ENCODE assay signal across 1 cellular context in the genomic region with DNA sequence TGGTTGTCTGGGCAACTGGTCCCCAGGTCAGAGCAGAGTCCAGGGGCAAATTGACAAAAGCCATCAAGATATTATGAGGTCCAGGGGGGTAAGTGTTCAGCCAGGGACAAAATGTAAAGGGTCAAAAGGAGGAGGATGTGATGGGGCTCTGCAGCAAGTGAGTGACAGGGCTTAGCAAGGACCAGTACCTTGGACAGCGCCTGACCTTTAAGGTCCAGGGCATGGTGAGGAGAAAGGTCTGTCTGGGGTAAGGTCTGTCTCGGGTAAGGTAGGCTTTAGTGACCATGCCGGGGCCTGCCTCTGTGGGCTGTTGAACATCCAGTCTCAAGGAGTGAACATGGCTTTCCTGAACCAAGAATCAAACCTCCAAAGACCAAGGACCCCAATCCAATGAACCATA.
TF ChIP-seq lines count a peak whose summit lies in the region.

No MANE protein-coding gene starts in this region.

TF ChIP-seq in K562, 482 proteins besides CTCF, POLR2A, EP300 and RAD21 (continues in another document):
- TF ChIP-seq, protein P1, sequence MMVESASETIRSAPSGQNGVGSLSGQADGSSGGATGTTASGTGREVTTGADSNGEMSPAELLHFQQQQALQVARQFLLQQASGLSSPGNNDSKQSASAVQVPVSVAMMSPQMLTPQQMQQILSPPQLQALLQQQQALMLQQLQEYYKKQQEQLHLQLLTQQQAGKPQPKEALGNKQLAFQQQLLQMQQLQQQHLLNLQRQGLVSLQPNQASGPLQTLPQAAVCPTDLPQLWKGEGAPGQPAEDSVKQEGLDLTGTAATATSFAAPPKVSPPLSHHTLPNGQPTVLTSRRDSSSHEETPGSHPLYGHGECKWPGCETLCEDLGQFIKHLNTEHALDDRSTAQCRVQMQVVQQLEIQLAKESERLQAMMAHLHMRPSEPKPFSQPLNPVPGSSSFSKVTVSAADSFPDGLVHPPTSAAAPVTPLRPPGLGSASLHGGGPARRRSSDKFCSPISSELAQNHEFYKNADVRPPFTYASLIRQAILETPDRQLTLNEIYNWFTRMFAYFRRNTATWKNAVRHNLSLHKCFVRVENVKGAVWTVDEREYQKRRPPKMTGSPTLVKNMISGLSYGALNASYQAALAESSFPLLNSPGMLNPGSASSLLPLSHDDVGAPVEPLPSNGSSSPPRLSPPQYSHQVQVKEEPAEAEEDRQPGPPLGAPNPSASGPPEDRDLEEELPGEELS (CRISPR knock-in tag; IDR thresholded peaks at IDR 0.05; ENCODE audit: borderline replicate concordance) = 0 out of 2 replicates have a peak, but pooled peaks have one; percentile 48
- TF ChIP-seq PHF8 (IDR thresholded peaks at IDR 0.05; ENCODE audit: borderline replicate concordance, low read length) = no peak
- no peak for TF ChIP-seq SMARCE1 (IDR thresholded peaks at IDR 0.05)
- peak; percentile 59; the same call in 1 of the 2 replicates for TF ChIP-seq ZNF766 (CRISPR knock-in tag; conservative IDR thresholded peaks at IDR 0.05)
- no peak for TF ChIP-seq HNRNPK (IDR thresholded peaks at IDR 0.05; ENCODE audit: low read depth, low read length, poor library complexity, severe bottlenecking)
- no peak for TF ChIP-seq HOMEZ (CRISPR knock-in tag; IDR thresholded peaks at IDR 0.05)
- no peak for TF ChIP-seq KLF16 (IDR thresholded peaks at IDR 0.05)
- TF ChIP-seq EZH2 (IDR thresholded peaks at IDR 0.05; ENCODE audit: borderline replicate concordance, low read depth, low read length) = no peak
- TF ChIP-seq JUNB (CRISPR knock-in tag; conservative IDR thresholded peaks at IDR 0.05) = no peak
- TF ChIP-seq, protein P2, sequence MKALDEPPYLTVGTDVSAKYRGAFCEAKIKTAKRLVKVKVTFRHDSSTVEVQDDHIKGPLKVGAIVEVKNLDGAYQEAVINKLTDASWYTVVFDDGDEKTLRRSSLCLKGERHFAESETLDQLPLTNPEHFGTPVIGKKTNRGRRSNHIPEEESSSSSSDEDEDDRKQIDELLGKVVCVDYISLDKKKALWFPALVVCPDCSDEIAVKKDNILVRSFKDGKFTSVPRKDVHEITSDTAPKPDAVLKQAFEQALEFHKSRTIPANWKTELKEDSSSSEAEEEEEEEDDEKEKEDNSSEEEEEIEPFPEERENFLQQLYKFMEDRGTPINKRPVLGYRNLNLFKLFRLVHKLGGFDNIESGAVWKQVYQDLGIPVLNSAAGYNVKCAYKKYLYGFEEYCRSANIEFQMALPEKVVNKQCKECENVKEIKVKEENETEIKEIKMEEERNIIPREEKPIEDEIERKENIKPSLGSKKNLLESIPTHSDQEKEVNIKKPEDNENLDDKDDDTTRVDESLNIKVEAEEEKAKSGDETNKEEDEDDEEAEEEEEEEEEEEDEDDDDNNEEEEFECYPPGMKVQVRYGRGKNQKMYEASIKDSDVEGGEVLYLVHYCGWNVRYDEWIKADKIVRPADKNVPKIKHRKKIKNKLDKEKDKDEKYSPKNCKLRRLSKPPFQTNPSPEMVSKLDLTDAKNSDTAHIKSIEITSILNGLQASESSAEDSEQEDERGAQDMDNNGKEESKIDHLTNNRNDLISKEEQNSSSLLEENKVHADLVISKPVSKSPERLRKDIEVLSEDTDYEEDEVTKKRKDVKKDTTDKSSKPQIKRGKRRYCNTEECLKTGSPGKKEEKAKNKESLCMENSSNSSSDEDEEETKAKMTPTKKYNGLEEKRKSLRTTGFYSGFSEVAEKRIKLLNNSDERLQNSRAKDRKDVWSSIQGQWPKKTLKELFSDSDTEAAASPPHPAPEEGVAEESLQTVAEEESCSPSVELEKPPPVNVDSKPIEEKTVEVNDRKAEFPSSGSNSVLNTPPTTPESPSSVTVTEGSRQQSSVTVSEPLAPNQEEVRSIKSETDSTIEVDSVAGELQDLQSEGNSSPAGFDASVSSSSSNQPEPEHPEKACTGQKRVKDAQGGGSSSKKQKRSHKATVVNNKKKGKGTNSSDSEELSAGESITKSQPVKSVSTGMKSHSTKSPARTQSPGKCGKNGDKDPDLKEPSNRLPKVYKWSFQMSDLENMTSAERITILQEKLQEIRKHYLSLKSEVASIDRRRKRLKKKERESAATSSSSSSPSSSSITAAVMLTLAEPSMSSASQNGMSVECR (CRISPR knock-in tag; IDR thresholded peaks at IDR 0.05) = 0 out of 2 replicates have a peak, but pooled peaks have one; percentile 35
- TF ChIP-seq TAL1 (IDR thresholded peaks at IDR 0.05) = no peak
- TF ChIP-seq, protein P3, sequence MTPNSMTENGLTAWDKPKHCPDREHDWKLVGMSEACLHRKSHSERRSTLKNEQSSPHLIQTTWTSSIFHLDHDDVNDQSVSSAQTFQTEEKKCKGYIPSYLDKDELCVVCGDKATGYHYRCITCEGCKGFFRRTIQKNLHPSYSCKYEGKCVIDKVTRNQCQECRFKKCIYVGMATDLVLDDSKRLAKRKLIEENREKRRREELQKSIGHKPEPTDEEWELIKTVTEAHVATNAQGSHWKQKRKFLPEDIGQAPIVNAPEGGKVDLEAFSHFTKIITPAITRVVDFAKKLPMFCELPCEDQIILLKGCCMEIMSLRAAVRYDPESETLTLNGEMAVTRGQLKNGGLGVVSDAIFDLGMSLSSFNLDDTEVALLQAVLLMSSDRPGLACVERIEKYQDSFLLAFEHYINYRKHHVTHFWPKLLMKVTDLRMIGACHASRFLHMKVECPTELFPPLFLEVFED (CRISPR knock-in tag; conservative IDR thresholded peaks at IDR 0.05) = no peak
- no peak for TF ChIP-seq HMG20B (CRISPR knock-in tag; IDR thresholded peaks at IDR 0.05)
- peak; percentile 77; the same call in 1 of the 2 replicates for TF ChIP-seq ZNF232 (CRISPR knock-in tag; IDR thresholded peaks at IDR 0.05)
- no peak for TF ChIP-seq ZNF518B (CRISPR knock-in tag; IDR thresholded peaks at IDR 0.05)
- no peak for TF ChIP-seq ZNF583 (CRISPR knock-in tag; IDR thresholded peaks at IDR 0.05)
- no peak for TF ChIP-seq TGIF2 (CRISPR knock-in tag; IDR thresholded peaks at IDR 0.05)
- TF ChIP-seq TCFL5 (CRISPR knock-in tag; conservative IDR thresholded peaks at IDR 0.05) = no peak
- TF ChIP-seq ETV6 (IDR thresholded peaks at IDR 0.05; ENCODE audit: borderline replicate concordance in 1 of 2, low read depth in 2 of 2, low read length in 1 of 2) = no peak
- TF ChIP-seq ETV6 (CRISPR knock-in tag; IDR thresholded peaks at IDR 0.05; ENCODE audit: borderline replicate concordance) = peak; percentile 73; the same call in 1 of the 2 replicates
- TF ChIP-seq ZNF75A (CRISPR knock-in tag; IDR thresholded peaks at IDR 0.05) = no peak
- no peak for TF ChIP-seq MCM3 (IDR thresholded peaks at IDR 0.05)
- TF ChIP-seq NBN (IDR thresholded peaks at IDR 0.05; ENCODE audit: low read depth) = no peak
- TF ChIP-seq, protein P4, sequence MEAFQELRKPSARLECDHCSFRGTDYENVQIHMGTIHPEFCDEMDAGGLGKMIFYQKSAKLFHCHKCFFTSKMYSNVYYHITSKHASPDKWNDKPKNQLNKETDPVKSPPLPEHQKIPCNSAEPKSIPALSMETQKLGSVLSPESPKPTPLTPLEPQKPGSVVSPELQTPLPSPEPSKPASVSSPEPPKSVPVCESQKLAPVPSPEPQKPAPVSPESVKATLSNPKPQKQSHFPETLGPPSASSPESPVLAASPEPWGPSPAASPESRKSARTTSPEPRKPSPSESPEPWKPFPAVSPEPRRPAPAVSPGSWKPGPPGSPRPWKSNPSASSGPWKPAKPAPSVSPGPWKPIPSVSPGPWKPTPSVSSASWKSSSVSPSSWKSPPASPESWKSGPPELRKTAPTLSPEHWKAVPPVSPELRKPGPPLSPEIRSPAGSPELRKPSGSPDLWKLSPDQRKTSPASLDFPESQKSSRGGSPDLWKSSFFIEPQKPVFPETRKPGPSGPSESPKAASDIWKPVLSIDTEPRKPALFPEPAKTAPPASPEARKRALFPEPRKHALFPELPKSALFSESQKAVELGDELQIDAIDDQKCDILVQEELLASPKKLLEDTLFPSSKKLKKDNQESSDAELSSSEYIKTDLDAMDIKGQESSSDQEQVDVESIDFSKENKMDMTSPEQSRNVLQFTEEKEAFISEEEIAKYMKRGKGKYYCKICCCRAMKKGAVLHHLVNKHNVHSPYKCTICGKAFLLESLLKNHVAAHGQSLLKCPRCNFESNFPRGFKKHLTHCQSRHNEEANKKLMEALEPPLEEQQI (IDR thresholded peaks at IDR 0.05) = no peak
- TF ChIP-seq HNRNPLL (IDR thresholded peaks at IDR 0.05; ENCODE audit: low read depth, low read length, poor library complexity, severe bottlenecking) = no peak
- TF ChIP-seq MIER1 (IDR thresholded peaks at IDR 0.05; ENCODE audit: low read depth) = peak; percentile 97
- TF ChIP-seq, protein P5, sequence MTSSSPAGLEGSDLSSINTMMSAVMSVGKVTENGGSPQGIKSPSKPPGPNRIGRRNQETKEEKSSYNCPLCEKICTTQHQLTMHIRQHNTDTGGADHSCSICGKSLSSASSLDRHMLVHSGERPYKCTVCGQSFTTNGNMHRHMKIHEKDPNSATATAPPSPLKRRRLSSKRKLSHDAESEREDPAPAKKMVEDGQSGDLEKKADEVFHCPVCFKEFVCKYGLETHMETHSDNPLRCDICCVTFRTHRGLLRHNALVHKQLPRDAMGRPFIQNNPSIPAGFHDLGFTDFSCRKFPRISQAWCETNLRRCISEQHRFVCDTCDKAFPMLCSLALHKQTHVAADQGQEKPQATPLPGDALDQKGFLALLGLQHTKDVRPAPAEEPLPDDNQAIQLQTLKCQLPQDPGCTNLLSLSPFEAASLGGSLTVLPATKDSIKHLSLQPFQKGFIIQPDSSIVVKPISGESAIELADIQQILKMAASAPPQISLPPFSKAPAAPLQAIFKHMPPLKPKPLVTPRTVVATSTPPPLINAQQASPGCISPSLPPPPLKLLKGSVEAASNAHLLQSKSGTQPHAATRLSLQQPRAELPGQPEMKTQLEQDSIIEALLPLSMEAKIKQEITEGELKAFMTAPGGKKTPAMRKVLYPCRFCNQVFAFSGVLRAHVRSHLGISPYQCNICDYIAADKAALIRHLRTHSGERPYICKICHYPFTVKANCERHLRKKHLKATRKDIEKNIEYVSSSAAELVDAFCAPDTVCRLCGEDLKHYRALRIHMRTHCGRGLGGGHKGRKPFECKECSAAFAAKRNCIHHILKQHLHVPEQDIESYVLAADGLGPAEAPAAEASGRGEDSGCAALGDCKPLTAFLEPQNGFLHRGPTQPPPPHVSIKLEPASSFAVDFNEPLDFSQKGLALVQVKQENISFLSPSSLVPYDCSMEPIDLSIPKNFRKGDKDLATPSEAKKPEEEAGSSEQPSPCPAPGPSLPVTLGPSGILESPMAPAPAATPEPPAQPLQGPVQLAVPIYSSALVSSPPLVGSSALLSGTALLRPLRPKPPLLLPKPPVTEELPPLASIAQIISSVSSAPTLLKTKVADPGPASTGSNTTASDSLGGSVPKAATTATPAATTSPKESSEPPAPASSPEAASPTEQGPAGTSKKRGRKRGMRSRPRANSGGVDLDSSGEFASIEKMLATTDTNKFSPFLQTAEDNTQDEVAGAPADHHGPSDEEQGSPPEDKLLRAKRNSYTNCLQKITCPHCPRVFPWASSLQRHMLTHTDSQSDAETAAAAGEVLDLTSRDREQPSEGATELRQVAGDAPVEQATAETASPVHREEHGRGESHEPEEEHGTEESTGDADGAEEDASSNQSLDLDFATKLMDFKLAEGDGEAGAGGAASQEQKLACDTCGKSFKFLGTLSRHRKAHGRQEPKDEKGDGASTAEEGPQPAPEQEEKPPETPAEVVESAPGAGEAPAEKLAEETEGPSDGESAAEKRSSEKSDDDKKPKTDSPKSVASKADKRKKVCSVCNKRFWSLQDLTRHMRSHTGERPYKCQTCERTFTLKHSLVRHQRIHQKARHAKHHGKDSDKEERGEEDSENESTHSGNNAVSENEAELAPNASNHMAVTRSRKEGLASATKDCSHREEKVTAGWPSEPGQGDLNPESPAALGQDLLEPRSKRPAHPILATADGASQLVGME (CRISPR knock-in tag; IDR thresholded peaks at IDR 0.05) = 0 out of 2 replicates have a peak, but pooled peaks have one; percentile 48
- TF ChIP-seq, protein P6, sequence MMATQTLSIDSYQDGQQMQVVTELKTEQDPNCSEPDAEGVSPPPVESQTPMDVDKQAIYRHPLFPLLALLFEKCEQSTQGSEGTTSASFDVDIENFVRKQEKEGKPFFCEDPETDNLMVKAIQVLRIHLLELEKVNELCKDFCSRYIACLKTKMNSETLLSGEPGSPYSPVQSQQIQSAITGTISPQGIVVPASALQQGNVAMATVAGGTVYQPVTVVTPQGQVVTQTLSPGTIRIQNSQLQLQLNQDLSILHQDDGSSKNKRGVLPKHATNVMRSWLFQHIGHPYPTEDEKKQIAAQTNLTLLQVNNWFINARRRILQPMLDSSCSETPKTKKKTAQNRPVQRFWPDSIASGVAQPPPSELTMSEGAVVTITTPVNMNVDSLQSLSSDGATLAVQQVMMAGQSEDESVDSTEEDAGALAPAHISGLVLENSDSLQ (IDR thresholded peaks at IDR 0.05) = peak; percentile 93
